In genomic region chr4:76377922-76378321, GRCh38 we compare ENCODE assay signal across 8 cellular contexts. TPM values are rescaled to one million over a fixed set of nuclear protein-coding genes. Genes with fewer than 3 reads are reported as not detected.
A peak's percentile ranks its signal among the peaks of the same experiment; 100 is the strongest.
DNase-seq lines count a peak whose midpoint lies in the region; ATAC-seq and TF ChIP-seq lines count a peak whose summit lies in the region.

No MANE protein-coding gene starts in this region.

- DNase-seq in GM10266 (ENCODE audit: extremely low spot score), result peak; percentile 26
- DNase-seq in RPMI7951 (ENCODE audit: low read depth), result peak; percentile 41
- peak; percentile 28 to 51 (median 44) for DNase-seq in body of pancreas
- peak; percentile 24 for DNase-seq in natural killer cell
- no peak for DNase-seq in GF-D8 (lab: John Stamatoyannopoulos, UW)
- DNase-seq in KG1 (lab: John Stamatoyannopoulos, UW), result no peak

- TF ChIP-seq CTCF in 22Rv1 (IDR thresholded peaks at IDR 0.05) (peak; percentile 60), GM10266 (IDR thresholded peaks at IDR 0.05; ENCODE audit: control insufficient read depth, insufficient read depth, low read depth, missing control alignments) (peak; percentile 52), body of pancreas (IDR thresholded peaks at IDR 0.05) (peak; percentile 24 to 66 (median 53)), natural killer cell (IDR thresholded peaks at IDR 0.05) (peak; percentile 57)

- no peaks in the 10 kb centered on the region for H3K9me3 Mint-ChIP-seq in natural killer cell

- no peaks in the 10 kb centered on the region for H3K27me3 ChIP-seq in body of pancreas

- H3K27ac ChIP-seq in 22Rv1 (no peak overlapping the region), body of pancreas (no peak overlapping the region)

- H3K4me3 Mint-ChIP-seq in natural killer cell, result no peak overlapping the region

- H3K4me1 ChIP-seq in body of pancreas, result peaks cover 33% of the 10 kb centered on the region

- ATAC-seq in body of pancreas (peak; percentile 73), natural killer cell (peak; percentile 36 to 70 (median 58)), GM21447 (IDR thresholded peaks at IDR 0.05; ENCODE audit: unreplicated experiment) (no peak)

- no peak overlapping the region for H3K27ac Mint-ChIP-seq in natural killer cell

- TF ChIP-seq POLR2A in body of pancreas (IDR thresholded peaks at IDR 0.05), result no peak

- H3K36me3 ChIP-seq in body of pancreas (replicated peaks in 1 of 2; ENCODE audit: insufficient read depth in 1 of 2, low read depth in 2 of 2), result no peaks in the 10 kb centered on the region

- H3K4me3 ChIP-seq in body of pancreas, result no peak overlapping the region

- peaks cover 0 to 6% of the 10 kb centered on the region in 2 donors for H3K27me3 Mint-ChIP-seq in natural killer cell (ENCODE audit: low read depth in 2 of 2)

- H3K36me3 Mint-ChIP-seq in natural killer cell, result no peaks in the 10 kb centered on the region

- intact Hi-C loops in body of pancreas (cut with DNase I) (no loop called here), natural killer cell (cut with micrococcal nuclease) (loop anchor here (1.0 kb wide), 1 partner anchor 199 kb away; no protein-coding TSS in a partner anchor)

- H3K9me3 ChIP-seq in body of pancreas, result no peaks in the 10 kb centered on the region

- WGBS in body of pancreas, 2 donors, result 17 to 26% methylated on average over 5 of the region's 5 CpGs

- peaks cover 0 to 5% of the 10 kb centered on the region in 2 donors for H3K4me1 Mint-ChIP-seq in natural killer cell

RNA-seq across cellular contexts. Expression of gene CCDC158, which starts 43.0 kb away (rescaled TPM):
- not detected in 2 replicates for total RNA-seq in RPMI7951 (2014; rRNA removed; shearing (Covaris generic))
- total RNA-seq in body of pancreas, result 1 to 10 TPM in 1 of 2 donors, under 1 TPM in 1; 0.99 to 1.3 TPM
- not detected for total RNA-seq in natural killer cell

RNA-seq across cellular contexts. Expression of gene SHROOM3, which starts 57.1 kb away (rescaled TPM):
- 9.6 and 10.0 TPM in 2 replicates for total RNA-seq in RPMI7951 (2014; rRNA removed; shearing (Covaris generic))
- total RNA-seq in body of pancreas (10 to 100 TPM; 56.7 to 96.0 TPM), natural killer cell (under 1 TPM in 1 of 3 donors, not detected in 2; 0.63 TPM)

Comparison
In these comparisons a context has a peak if more than half of its experiments do, and no peak if none do; other contexts are left out.
1. DNase-seq: peak in GM10266 (single experiment), RPMI7951 (single experiment), body of pancreas (4 of 4) and natural killer cell (single experiment); none in GF-D8 (single experiment) and KG1 (single experiment).
2. Peak in every context shown above with its lines, with median percentiles within 50 percentile points of each other: CTCF ChIP-seq.